Comparison of ENCODE assay signal across 28 cellular contexts in genomic region chr14:35900741-35901140, GRCh38.
"Had no signal": no experiment of that assay in that cellular context is flagged by ENCODE, and none has a peak within 500 bp of the region (broad histone marks: within the 10 kb centered on the region; RNA-seq: fewer than 3 reads in every experiment).

No MANE protein-coding gene starts in this region.

- H3K27me3 ChIP-seq: body of pancreas, esophagus squamous epithelium, gastroesophageal sphincter had no signal

- ATAC-seq: activated CD4-positive, CD25-positive, alpha-beta regulatory T cell treated with anti-CD3 and anti-CD28 coated beads, Interleukin-2, amount 50 U/mL, for 24 hours; activated CD8-positive, alpha-beta T cell treated with anti-CD3 and anti-CD28 coated beads for 36 hours; activated T-cell treated with anti-CD3 and anti-CD28 coated beads, Interleukin-2, amount 50 U/mL, for 4 hours; activated T-helper 17 cell treated with anti-CD3 and anti-CD28 coated beads, Interleukin-2, amount 50 U/mL, for 72 hours; body of pancreas; gastroesophageal sphincter; T-helper 17 cell had no signal

- H3K4me3 ChIP-seq: body of pancreas, esophagus squamous epithelium, gastroesophageal sphincter had no signal

- DNase-seq: activated B cell treated with CpG ODN at 0.5 μM for 24 hours; activated CD4-positive, alpha-beta T cell treated with anti-CD3 and anti-CD28 coated beads for 48 hours; activated CD4-positive, alpha-beta T cell treated with anti-CD3 and anti-CD28 coated beads, Interleukin-2, amount 50 U/mL, for 1 hour; activated CD4-positive, alpha-beta T cell treated with anti-CD3 and anti-CD28 coated beads, Interleukin-2, amount 50 U/mL, for 48 hours; activated CD8-positive, alpha-beta memory T cell treated with anti-CD3 and anti-CD28 coated beads for 24 hours; activated CD8-positive, alpha-beta T cell treated with anti-CD3 and anti-CD28 coated beads for 36 hours; activated effector memory CD4-positive, alpha-beta T cell treated with Interleukin-2 at 50 U/mL for 16 hours; activated gamma-delta T cell treated with Interleukin-2 at 50 U/mL for 16 hours; activated naive CD4-positive, alpha-beta T cell treated with anti-CD3 and anti-CD28 coated beads, Interleukin-2, amount 50 U/mL, for 16 hours; activated naive CD4-positive, alpha-beta T cell treated with Interleukin-2 at 50 U/mL for 16 hours; activated T-cell treated with anti-CD3 and anti-CD28 coated beads, Interleukin-2, amount 50 U/mL, for 4 hours; amniotic stem cell; aorta; body of pancreas; caudate nucleus; cortex of kidney; dermis blood vessel endothelial cell; effector CD8-positive, alpha-beta T cell; esophagus squamous epithelium; foreskin melanocyte; T-helper 1 cell; T-helper 17 cell; T1000; WERI-Rb-1 had no signal

- H3K27ac ChIP-seq: body of pancreas, epithelial cell of prostate, esophagus squamous epithelium, gastroesophageal sphincter, WERI-Rb-1 had no signal
